Comparison of ENCODE assay signal across 23 cellular contexts in genomic region chr21:38639782-38640750, GRCh38.
DNase-seq lines count a peak whose midpoint lies in the region; ATAC-seq, FAIRE-seq and TF ChIP-seq lines count a peak whose summit lies in the region.
"Had no signal": no experiment of that assay in that cellular context is flagged by ENCODE, and none has a peak within 500 bp of the region (broad histone marks: within the 10 kb centered on the region; RNA-seq: fewer than 3 reads in every experiment).

No MANE protein-coding gene starts in this region.

- H3K79me2 ChIP-seq in HepG2 (ENCODE audit: insufficient read depth, low read length), result no peaks in the 10 kb centered on the region

- DNase-seq in HepG2 (ENCODE audit: low spot score), result no peak
- DNase-seq in right lobe of liver, result no peak
- peak; percentile 40 for DNase-seq in NOMO-1 treated with dmso at 0.1 percent for 144 hours (lab: John Stamatoyannopoulos, UW; ENCODE audit: unreplicated experiment)
- no peak for DNase-seq in ureter (ENCODE audit: low spot score)
- no peak for DNase-seq in AG20443 (ENCODE audit: low spot score)
- no peak for DNase-seq in glutamatergic neuron
- DNase-seq: activated CD4-positive, alpha-beta T cell treated with anti-CD3 and anti-CD28 coated beads, Interleukin-2, amount 50 U/mL, for 4 hours; activated T-cell treated with anti-CD3 and anti-CD28 coated beads, Interleukin-2, amount 50 U/mL, for 48 hours; adrenal gland; cerebellar nuclear complex; DMS79; endodermal cell; left ventricle myocardium inferior; naive thymus-derived CD4-positive, alpha-beta T cell; NCI-H1048; NCI-H2107; NCI-H774; stimulated activated naive CD4-positive, alpha-beta T cell had no signal

- no peak overlapping the region for H2AFZ ChIP-seq in HepG2 (ENCODE audit: low read length)

- no peak for TF ChIP-seq EP300 in HepG2 (IDR thresholded peaks at IDR 0.05; ENCODE audit: low read depth in 2 of 2, low read length in 2 of 2)
- TF ChIP-seq EP300 in HepG2 (CRISPR knock-in tag; IDR thresholded peaks at IDR 0.05; ENCODE audit: borderline replicate concordance), result no peak

- H3K4me3 Mint-ChIP-seq in dendritic cell treated with granulocyte-macrophage colony-stimulating factor and Interleukin-4, amounts not matched to agents 40 ng/mL and 50 ng/mL, for 4 days, result peak overlapping the region; percentile 34
- no peak overlapping the region for H3K4me3 Mint-ChIP-seq in glutamatergic neuron (ENCODE audit: unreplicated experiment)
- H3K4me3 Mint-ChIP-seq: endodermal cell had no signal

- H3K27me3 ChIP-seq in HepG2 (ENCODE audit: control insufficient read depth in 1 of 2, insufficient read depth in 2 of 2, low read length in 2 of 2), result no peaks in the 10 kb centered on the region
- H3K27me3 ChIP-seq in right lobe of liver, result no peaks in the 10 kb centered on the region

- TF ChIP-seq RAD21 in HepG2 (CRISPR knock-in tag; IDR thresholded peaks at IDR 0.05), result no peak

- no peaks in the 10 kb centered on the region for H4K20me1 ChIP-seq in HepG2 (ENCODE audit: insufficient read depth, low read length)

- peaks cover 24% of the 10 kb centered on the region for H3K9me3 Mint-ChIP-seq in dendritic cell treated with granulocyte-macrophage colony-stimulating factor and Interleukin-4, amounts not matched to agents 40 ng/mL and 50 ng/mL, for 4 days
- peaks cover 2% of the 10 kb centered on the region for H3K9me3 Mint-ChIP-seq in glutamatergic neuron (ENCODE audit: unreplicated experiment)

- no peak overlapping the region for H3K9ac ChIP-seq in HepG2 (ENCODE audit: insufficient read depth, low read depth, low read length)

- H3K9me3 ChIP-seq in HepG2 (ENCODE audit: low read length), result peaks cover 8% of the 10 kb centered on the region; the same call in 1 of the 2 replicates
- H3K9me3 ChIP-seq in right lobe of liver, result no peaks in the 10 kb centered on the region
- H3K9me3 ChIP-seq: adrenal gland had no signal

- H3K4me2 ChIP-seq in HepG2 (ENCODE audit: low read depth, low read length), result no peak overlapping the region

- BruUV-seq in HepG2 (replicated peaks; lab: Mats Ljungman, UMichigan), result no TSS peak

- FAIRE-seq in HepG2 (lab: Jason Lieb, UNC), result no peak
- FAIRE-seq: H54, urothelium cell line had no signal

- POLR2A ChIA-PET in HepG2 (lab: Yijun Ruan, JAX), result no interaction called here

- H3K27ac ChIP-seq in HepG2 (ENCODE audit: extremely low read length, insufficient read depth, low read length), result no peak overlapping the region
- no peak overlapping the region for H3K27ac ChIP-seq in right lobe of liver
- H3K27ac ChIP-seq: adrenal gland, left ventricle myocardium inferior, RWPE1 had no signal

- 40% methylated on average over 9 of the region's 9 CpGs for WGBS in HepG2 (ENCODE audit: low lambda C conversion rate)
- WGBS in right lobe of liver (ENCODE audit: insufficient coverage, low coverage, low lambda C conversion rate, missing lambda C conversion rate), result 50% methylated on average over 6 of the region's 9 CpGs

- no peaks in the 10 kb centered on the region for H3K36me3 ChIP-seq in HepG2 (replicated peaks in 1 of 2; ENCODE audit: control insufficient read depth in 1 of 2, insufficient read depth in 2 of 2, low read length in 2 of 2)
- H3K36me3 ChIP-seq in right lobe of liver, result no peaks in the 10 kb centered on the region
- H3K36me3 ChIP-seq: adrenal gland, left ventricle myocardium inferior had no signal

- no peaks in the 10 kb centered on the region for H3K36me3 Mint-ChIP-seq in dendritic cell treated with granulocyte-macrophage colony-stimulating factor and Interleukin-4, amounts not matched to agents 40 ng/mL and 50 ng/mL, for 4 days (ENCODE audit: low read depth)
- no peaks in the 10 kb centered on the region for H3K36me3 Mint-ChIP-seq in glutamatergic neuron (ENCODE audit: unreplicated experiment)

- peaks cover 18% of the 10 kb centered on the region for H3K4me1 Mint-ChIP-seq in dendritic cell treated with granulocyte-macrophage colony-stimulating factor and Interleukin-4, amounts not matched to agents 40 ng/mL and 50 ng/mL, for 4 days (ENCODE audit: low read depth)
- H3K4me1 Mint-ChIP-seq in glutamatergic neuron (ENCODE audit: low read depth, unreplicated experiment), result no peaks in the 10 kb centered on the region
- H3K4me1 Mint-ChIP-seq: endodermal cell had no signal

- H3K4me1 ChIP-seq in HepG2 (ENCODE audit: insufficient read depth, low read length) (no peaks in the 10 kb centered on the region), right lobe of liver (no peaks in the 10 kb centered on the region)
- H3K4me1 ChIP-seq: adrenal gland, left ventricle myocardium inferior had no signal

- peak overlapping the region; percentile 34 for H3K27ac Mint-ChIP-seq in dendritic cell treated with granulocyte-macrophage colony-stimulating factor and Interleukin-4, amounts not matched to agents 40 ng/mL and 50 ng/mL, for 4 days
- H3K27ac Mint-ChIP-seq in glutamatergic neuron (ENCODE audit: unreplicated experiment), result no peak overlapping the region
- H3K27ac Mint-ChIP-seq: endodermal cell; naive thymus-derived CD4-positive, alpha-beta T cell had no signal

- in situ Hi-C loops in HepG2 (cut with HindIII; ENCODE audit: extremely low pct_ligation_motif_present, low pct_unique_long_range_greater_than_20kb), result no loop called here

- CTCF ChIA-PET in HepG2 (lab: Yijun Ruan, JAX; ENCODE audit: low intra/inter-chr PET ratio, low total read pairs), result no interaction called here

- no peak for TF ChIP-seq POLR2A in HepG2 (IDR thresholded peaks at IDR 0.05; ENCODE audit: insufficient read depth in 1 of 2, low read depth in 2 of 2, low read length in 2 of 2)
- no peak for TF ChIP-seq POLR2A in right lobe of liver (IDR thresholded peaks at IDR 0.05)

- TF ChIP-seq CTCF in HepG2 (CRISPR knock-in tag; IDR thresholded peaks at IDR 0.05) (no peak), right lobe of liver (IDR thresholded peaks at IDR 0.05) (no peak), glutamatergic neuron (IDR thresholded peaks at IDR 0.05; ENCODE audit: partially characterized antibody, unreplicated experiment) (no peak)

- ATAC-seq in HepG2 (no peak), right lobe of liver (no peak), HG02763 (IDR thresholded peaks at IDR 0.05; ENCODE audit: unreplicated experiment) (no peak)
- ATAC-seq: naive thymus-derived CD4-positive, alpha-beta T cell had no signal

- no peak overlapping the region for H3K4me3 ChIP-seq in HepG2 (replicated peaks in 1 of 3; ENCODE audit: insufficient read depth in 1 of 3, low read depth in 2 of 3, low read length in 3 of 3)
- no peak overlapping the region for H3K4me3 ChIP-seq in right lobe of liver
- H3K4me3 ChIP-seq: adrenal gland, left ventricle myocardium inferior had no signal

- intact Hi-C loops in HepG2 (cut with micrococcal nuclease; ENCODE audit: unreplicated experiment) (no loop called here), right lobe of liver (cut with DNase I) (no loop called here)
- intact Hi-C loops in dendritic cell treated with granulocyte-macrophage colony-stimulating factor and Interleukin-4, amounts not matched to agents 40 ng/mL and 50 ng/mL, for 4 days (cut with micrococcal nuclease), result no loop called here

- H3K27me3 Mint-ChIP-seq in dendritic cell treated with granulocyte-macrophage colony-stimulating factor and Interleukin-4, amounts not matched to agents 40 ng/mL and 50 ng/mL, for 4 days, result peaks cover 5% of the 10 kb centered on the region
- H3K27me3 Mint-ChIP-seq in glutamatergic neuron (ENCODE audit: unreplicated experiment), result peaks cover 2% of the 10 kb centered on the region

TF ChIP-seq in HepG2, 621 proteins besides CTCF, POLR2A, EP300 and RAD21:
- TF ChIP-seq ZNF572 (CRISPR knock-in tag; IDR thresholded peaks at IDR 0.05) (no peak), ZNF430 (CRISPR knock-in tag; IDR thresholded peaks at IDR 0.05) (0 out of 2 replicates have a peak, but pooled peaks have one; percentile 26), KAT2B (IDR thresholded peaks at IDR 0.05; ENCODE audit: borderline replicate concordance, low read depth, low read length) (peak; percentile 74), TCF7L2 (IDR thresholded peaks at IDR 0.05; ENCODE audit: low read depth, low read length) (no peak)
TF ChIP-seq in HepG2: peak in this region for 2.
